ENCODE assay signal across 27 cellular contexts in genomic region chr6:4752068-4752467, GRCh38.
"Had no signal": no experiment of that assay in that cellular context is flagged by ENCODE, and none has a peak within 500 bp of the region (broad histone marks: within the 10 kb centered on the region; RNA-seq: fewer than 3 reads in every experiment).

No MANE protein-coding gene starts in this region.

- H3K4me3 ChIP-seq: pancreas, prostate gland, right lobe of liver, sigmoid colon, stomach, thoracic aorta, thyroid gland, tibial nerve, upper lobe of right lung, uterus had no signal

- H3K9me3 Mint-ChIP-seq: naive thymus-derived CD8-positive, alpha-beta T cell; natural killer cell treated with Interleukin-12 subunit alpha and Interleukin-12 subunit beta and Interleukin-15 and Interleukin-18, amount 100 ng/mL, for 72 hours; stimulated activated effector memory CD8-positive, alpha-beta T cell treated with anti-CD3 and anti-CD28 coated beads, Interleukin-12 subunit alpha, Interleukin-12 subunit beta, amount 100 ng/mL, for 72 hours; stimulated activated naive B cell treated with anti-CD40 and anti-IgM and Interleukin-4, amounts not matched to agents 10 μg/mL and 1 μg/mL and 100 μg/mL, for 72 hours; stimulated activated naive CD8-positive, alpha-beta T cell treated with anti-CD3 and anti-CD28 coated beads, Interleukin-15, Interleukin-2, amounts not matched to agents 100 ng/mL and 50 ng/mL, for 24 hours had no signal

- H3K27me3 ChIP-seq: right lobe of liver, sigmoid colon, stomach, thyroid gland, tibial nerve, upper lobe of right lung, uterus had no signal

- H3K4me1 ChIP-seq: pancreas, prostate gland, right lobe of liver, sigmoid colon, stomach, thyroid gland, tibial nerve, upper lobe of right lung, uterus had no signal

- H3K27me3 Mint-ChIP-seq: type B pancreatic cell had no signal

- H3K9me3 ChIP-seq: neutrophil, pancreas, prostate gland, right lobe of liver, sigmoid colon, stomach, thoracic aorta, thyroid gland, tibial nerve, upper lobe of right lung, uterus had no signal

- H3K4me1 Mint-ChIP-seq: naive thymus-derived CD8-positive, alpha-beta T cell; neural crest cell; stimulated activated effector memory CD8-positive, alpha-beta T cell treated with anti-CD3 and anti-CD28 coated beads, Interleukin-12 subunit alpha, Interleukin-12 subunit beta, amount 100 ng/mL, for 72 hours; stimulated activated naive B cell treated with anti-CD40 and anti-IgM and Interleukin-4, amounts not matched to agents 10 μg/mL and 1 μg/mL and 100 μg/mL, for 72 hours had no signal

- H3K4me3 Mint-ChIP-seq: naive thymus-derived CD8-positive, alpha-beta T cell; natural killer cell treated with Interleukin-12 subunit alpha and Interleukin-12 subunit beta and Interleukin-15 and Interleukin-18, amount 100 ng/mL, for 72 hours; nephron progenitor cell; neural crest cell; stimulated activated effector memory CD8-positive, alpha-beta T cell treated with anti-CD3 and anti-CD28 coated beads, Interleukin-12 subunit alpha, Interleukin-12 subunit beta, amount 100 ng/mL, for 72 hours; stimulated activated naive B cell treated with anti-CD40 and anti-IgM and Interleukin-4, amounts not matched to agents 10 μg/mL and 1 μg/mL and 100 μg/mL, for 72 hours; stimulated activated naive CD8-positive, alpha-beta T cell treated with anti-CD3 and anti-CD28 coated beads, Interleukin-15, Interleukin-2, amounts not matched to agents 100 ng/mL and 50 ng/mL, for 24 hours; type B pancreatic cell had no signal

- H3K27ac ChIP-seq: neutrophil, pancreas, prostate gland, right lobe of liver, sigmoid colon, stomach, thoracic aorta, thyroid gland, tibial nerve, upper lobe of right lung, uterus had no signal

- H3K36me3 ChIP-seq: neutrophil, pancreas, prostate gland, right lobe of liver, sigmoid colon, stomach, thoracic aorta, thyroid gland, tibial nerve, upper lobe of right lung, uterus had no signal

- DNase-seq: naive thymus-derived CD8-positive, alpha-beta T cell; nephron progenitor cell; nucleus accumbens; pancreas; right cardiac atrium; right lobe of liver; sigmoid colon; small intestine; stimulated activated CD4-positive, alpha-beta T cell treated with anti-CD3 and anti-CD28 coated beads, Interleukin-15, amount 100 ng/mL, for 24 hours; stimulated activated CD4-positive, alpha-beta T cell treated with anti-CD3 and anti-CD28 coated beads, Interleukin-2, amount 100 ng/mL, for 24 hours; stimulated activated CD4-positive, alpha-beta T cell treated with anti-CD3 and anti-CD28 coated beads, Interleukin-2, amount 100 ng/mL, for 48 hours; stimulated activated CD4-positive, alpha-beta T cell treated with anti-CD3 and anti-CD28 coated beads, Interleukin-4, amount 100 ng/mL, for 24 hours; stimulated activated naive B cell treated with anti-CD40 and anti-IgM and Interleukin-4, amounts not matched to agents 10 μg/mL and 1 μg/mL and 100 μg/mL, for 72 hours; stimulated activated naive CD4-positive, alpha-beta T cell treated with Interleukin-2 at 50 U/mL for 16 hours; stomach; thyroid gland; upper lobe of right lung; uterus had no signal

- H3K27ac Mint-ChIP-seq: naive thymus-derived CD8-positive, alpha-beta T cell; natural killer cell treated with Interleukin-12 subunit alpha and Interleukin-12 subunit beta and Interleukin-15 and Interleukin-18, amount 100 ng/mL, for 72 hours; nephron progenitor cell; stimulated activated effector memory CD8-positive, alpha-beta T cell treated with anti-CD3 and anti-CD28 coated beads, Interleukin-12 subunit alpha, Interleukin-12 subunit beta, amount 100 ng/mL, for 72 hours; stimulated activated naive B cell treated with anti-CD40 and anti-IgM and Interleukin-4, amounts not matched to agents 10 μg/mL and 1 μg/mL and 100 μg/mL, for 72 hours; stimulated activated naive CD8-positive, alpha-beta T cell treated with anti-CD3 and anti-CD28 coated beads, Interleukin-15, Interleukin-2, amounts not matched to agents 100 ng/mL and 50 ng/mL, for 24 hours; type B pancreatic cell had no signal

- H3K36me3 Mint-ChIP-seq: natural killer cell treated with Interleukin-12 subunit alpha and Interleukin-12 subunit beta and Interleukin-15 and Interleukin-18, amount 100 ng/mL, for 72 hours; stimulated activated effector memory CD8-positive, alpha-beta T cell treated with anti-CD3 and anti-CD28 coated beads, Interleukin-12 subunit alpha, Interleukin-12 subunit beta, amount 100 ng/mL, for 72 hours; stimulated activated naive B cell treated with anti-CD40 and anti-IgM and Interleukin-4, amounts not matched to agents 10 μg/mL and 1 μg/mL and 100 μg/mL, for 72 hours; type B pancreatic cell had no signal
